ENCODE assay signal across 15 cellular contexts in the genomic region with DNA sequence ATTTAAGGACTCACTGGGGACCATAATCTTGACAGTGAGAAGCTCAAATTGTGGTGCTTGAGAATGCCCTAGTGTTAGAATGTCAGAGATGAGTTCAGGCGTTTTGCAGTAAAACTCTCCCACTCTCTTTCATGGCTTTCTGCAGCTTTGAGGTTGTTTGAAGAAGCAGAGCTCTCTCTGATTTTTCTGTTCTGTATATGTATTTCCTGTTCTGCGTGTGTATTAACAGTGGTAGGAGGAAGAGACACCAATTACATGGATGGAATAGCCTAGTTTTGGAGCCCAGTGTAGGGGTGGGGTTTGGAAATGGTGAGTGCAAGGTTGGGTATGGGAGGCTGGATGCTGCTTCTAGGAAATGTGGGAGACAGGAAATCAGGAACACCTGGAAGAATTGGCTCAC. TPM values are rescaled to one million over a fixed set of nuclear protein-coding genes. Genes with fewer than 3 reads are reported as not detected.
DNase-seq lines count a peak whose midpoint lies in the region; ATAC-seq and TF ChIP-seq lines count a peak whose summit lies in the region.
"Had no signal": no experiment of that assay in that cellular context is flagged by ENCODE, and none has a peak within 500 bp of the region (broad histone marks: within the 10 kb centered on the region; RNA-seq: fewer than 3 reads in every experiment).

No MANE protein-coding gene starts in this region.

- peak overlapping the region; percentile 0 to 26 (median 12) for H3K4me3 Mint-ChIP-seq in IgD-negative memory B cell
- peak overlapping the region in 1 of 5 experiments; percentile 0 for H3K4me3 Mint-ChIP-seq in brain
- H3K4me3 Mint-ChIP-seq in stimulated activated naive B cell treated with anti-CD40 and anti-IgM and Interleukin-4, amounts not matched to agents 10 μg/mL and 1 μg/mL and 100 μg/mL, for 72 hours = peak overlapping the region; percentile 6 to 28

- H3K4me1 Mint-ChIP-seq in IgD-negative memory B cell = peaks cover 38 to 68% (median 63%) of the 10 kb centered on the region in 3 donors
- peaks cover 81% of the 10 kb centered on the region for H3K4me1 Mint-ChIP-seq in brain
- H3K4me1 Mint-ChIP-seq in stimulated activated naive B cell treated with anti-CD40 and anti-IgM and Interleukin-4, amounts not matched to agents 10 μg/mL and 1 μg/mL and 100 μg/mL, for 72 hours = peaks cover 58 to 69% of the 10 kb centered on the region in 2 donors

- H3K27me3 Mint-ChIP-seq in IgD-negative memory B cell (no peaks in the 10 kb centered on the region), brain (no peaks in the 10 kb centered on the region)
- H3K27me3 Mint-ChIP-seq in stimulated activated naive B cell treated with anti-CD40 and anti-IgM and Interleukin-4, amounts not matched to agents 10 μg/mL and 1 μg/mL and 100 μg/mL, for 72 hours = no peaks in the 10 kb centered on the region

- peak; percentile 16 for DNase-seq in activated effector memory CD4-positive, alpha-beta T cell treated with anti-CD3 and anti-CD28 coated beads, Interleukin-2, amount 50 U/mL, for 16 hours
- no peak for DNase-seq in activated effector memory CD4-positive, alpha-beta T cell treated with Interleukin-2 at 50 U/mL for 16 hours
- DNase-seq in stimulated activated naive B cell treated with anti-CD40 and anti-IgM and Interleukin-4, amounts not matched to agents 10 μg/mL and 1 μg/mL and 100 μg/mL, for 72 hours = no peak
- no peak for DNase-seq in hepatic stellate cell (ENCODE audit: low spot score)
- DNase-seq in GM20000 (ENCODE audit: low spot score) = no peak
- DNase-seq: GF-D8; NCI-H2029; PC-3; right cardiac atrium; stimulated activated CD4-positive, alpha-beta T cell treated with anti-CD3 and anti-CD28 coated beads, Interleukin-4, amount 100 ng/mL, for 24 hours; stomach had no signal

- peak in 1 of 2 donors; percentile 19 for ATAC-seq in stimulated activated naive B cell treated with anti-CD40 and anti-IgM and Interleukin-4, amounts not matched to agents 10 μg/mL and 1 μg/mL and 100 μg/mL, for 72 hours (replicated peaks)
- no peak for ATAC-seq in HG02798 (IDR thresholded peaks at IDR 0.05; ENCODE audit: poor library complexity, unreplicated experiment)
- ATAC-seq: body of pancreas, PC-3, right cardiac atrium had no signal

- H3K9me3 Mint-ChIP-seq in IgD-negative memory B cell (no peaks in the 10 kb centered on the region), brain (no peaks in the 10 kb centered on the region)
- no peaks in the 10 kb centered on the region for H3K9me3 Mint-ChIP-seq in stimulated activated naive B cell treated with anti-CD40 and anti-IgM and Interleukin-4, amounts not matched to agents 10 μg/mL and 1 μg/mL and 100 μg/mL, for 72 hours

- peak overlapping the region; percentile 0 to 85 (median 12) for H3K27ac Mint-ChIP-seq in IgD-negative memory B cell
- H3K27ac Mint-ChIP-seq in brain = peak overlapping the region in 3 of 5 experiments; percentile 8 to 36 (median 8)
- peak overlapping the region; percentile 0 for H3K27ac Mint-ChIP-seq in stimulated activated naive B cell treated with anti-CD40 and anti-IgM and Interleukin-4, amounts not matched to agents 10 μg/mL and 1 μg/mL and 100 μg/mL, for 72 hours

- no peaks in the 10 kb centered on the region for H3K36me3 Mint-ChIP-seq in IgD-negative memory B cell
- H3K36me3 Mint-ChIP-seq in brain = peaks cover 10% of the 10 kb centered on the region
- H3K36me3 Mint-ChIP-seq in stimulated activated naive B cell treated with anti-CD40 and anti-IgM and Interleukin-4, amounts not matched to agents 10 μg/mL and 1 μg/mL and 100 μg/mL, for 72 hours = peaks cover 11 to 12% of the 10 kb centered on the region in 2 donors

- no peak for TF ChIP-seq CTCF in brain (conservative IDR thresholded peaks at IDR 0.05)
- no peak for TF ChIP-seq CTCF in GM20000 (IDR thresholded peaks at IDR 0.05; ENCODE audit: extremely low read depth, missing control alignments)

RNA-seq across cellular contexts. Expression of gene LARP1, which starts 12.4 kb away (rescaled TPM):
- polyA plus RNA-seq in IgD-negative memory B cell (24.9 TPM), brain (ENCODE audit: insufficient read depth, low read depth, low replicate concordance) (86.7 TPM)
